In genomic region chr22:22380098-22381030, GRCh38 we compare ENCODE assay signal across 1 cellular context.
TF ChIP-seq lines count a peak whose summit lies in the region.

No MANE protein-coding gene starts in this region.

TF ChIP-seq in H1, 55 proteins besides CTCF, POLR2A, EP300 and RAD21 (continued from another document):
- no peak for TF ChIP-seq CHD7 (IDR thresholded peaks at IDR 0.05; ENCODE audit: insufficient replicate concordance, low read length)
- no peak for TF ChIP-seq ATF3 (IDR thresholded peaks at IDR 0.05; ENCODE audit: insufficient read depth, low read depth, low read length)
TF ChIP-seq in H1: peak in this region for 0.
